ENCODE assay signal across 18 cellular contexts in genomic region chr2:37148325-37148724, GRCh38. TPM values are rescaled to one million over a fixed set of nuclear protein-coding genes. Genes with fewer than 3 reads are reported as not detected.
"Had no signal": no experiment of that assay in that cellular context is flagged by ENCODE, and none has a peak within 500 bp of the region (broad histone marks: within the 10 kb centered on the region; RNA-seq: fewer than 3 reads in every experiment).

No MANE protein-coding gene starts in this region.

- H3K27me3 Mint-ChIP-seq: activated B cell treated with CpG ODN at 0.5 μM for 24 hours had no signal

- H3K27ac Mint-ChIP-seq: activated B cell treated with CpG ODN at 0.5 μM for 24 hours had no signal

- H3K27ac ChIP-seq: ascending aorta, cardiac muscle cell, colonic mucosa had no signal

- DNase-seq: activated B cell treated with CpG ODN at 0.5 μM for 24 hours; activated CD4-positive, alpha-beta T cell treated with anti-CD3 and anti-CD28 coated beads, Interleukin-2, amount 50 U/mL, for 48 hours; activated gamma-delta T cell treated with Interleukin-2 at 50 U/mL for 16 hours; activated T-cell treated with anti-CD3 and anti-CD28 coated beads, Interleukin-2, amount 50 U/mL, for 48 hours; colonic mucosa; foreskin melanocyte; head of caudate nucleus; mesenchymal stem cell; posterior cingulate gyrus; right cardiac atrium; SK-N-SH; spleen; stimulated activated CD4-positive, alpha-beta T cell treated with anti-CD3 and anti-CD28 coated beads, Interleukin-1b, Interleukin-23, amount 100 ng/mL, for 48 hours; stimulated activated naive CD4-positive, alpha-beta T cell treated with Interleukin-2 at 50 U/mL for 16 hours had no signal

- ATAC-seq: right cardiac atrium had no signal

- H3K4me3 Mint-ChIP-seq: activated B cell treated with CpG ODN at 0.5 μM for 24 hours had no signal

- H3K9me3 Mint-ChIP-seq: activated B cell treated with CpG ODN at 0.5 μM for 24 hours had no signal

RNA-seq across cellular contexts. Expression of gene SULT6B1, which starts 40.1 kb away (rescaled TPM):
- total RNA-seq: activated B cell treated with CpG ODN at 0.5 μM for 24 hours; ascending aorta; cardiac muscle cell; colonic mucosa; endothelial cell of umbilical vein; right cardiac atrium; spleen; T-helper 1 cell treated with Interleukin-12 subunit alpha and Interleukin-12 subunit beta and Interleukin-4 antibody, amounts not matched to agents 30 ng/mL and 1 ng/mL, for 36 hours had no signal
